27 cellular contexts compared by ENCODE assay signal in the genomic region with DNA sequence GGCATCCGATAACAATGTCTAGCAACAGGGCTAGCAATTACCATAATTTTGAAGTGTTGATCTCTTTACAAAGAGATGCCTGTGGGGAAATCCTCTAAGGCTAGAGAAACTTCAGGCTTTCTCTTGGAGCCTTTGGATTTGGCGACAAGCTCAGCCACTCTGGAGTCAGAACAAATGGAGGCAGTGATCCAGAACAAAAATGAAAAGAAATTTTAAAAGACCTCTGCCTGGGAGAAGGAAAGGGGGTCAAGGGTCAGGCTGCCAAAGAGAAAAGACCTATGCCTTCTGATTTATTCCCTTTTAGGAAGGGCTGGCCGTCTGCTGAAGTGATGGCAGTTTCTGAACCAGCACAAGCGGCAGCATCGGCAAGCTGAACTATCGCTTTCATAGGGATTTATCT.
DNase-seq lines count a peak whose midpoint lies in the region; ATAC-seq and TF ChIP-seq lines count a peak whose summit lies in the region.
"Had no signal": no experiment of that assay in that cellular context is flagged by ENCODE, and none has a peak within 500 bp of the region (broad histone marks: within the 10 kb centered on the region; RNA-seq: fewer than 3 reads in every experiment).

No MANE protein-coding gene starts in this region.

- no peaks in the 10 kb centered on the region for H3K27me3 Mint-ChIP-seq in endodermal cell (ENCODE audit: insufficient read depth)
- H3K27me3 Mint-ChIP-seq in natural killer cell treated with Interleukin-12 subunit alpha and Interleukin-12 subunit beta and Interleukin-15 and Interleukin-18, amount 100 ng/mL, for 72 hours, result peaks cover 10 to 13% of the 10 kb centered on the region in 2 donors
- H3K27me3 Mint-ChIP-seq in effector memory CD8-positive, alpha-beta T cell, result peaks cover 26 to 29% of the 10 kb centered on the region in 2 donors

- H3K9me3 ChIP-seq in breast epithelium, result no peaks in the 10 kb centered on the region
- H3K9me3 ChIP-seq in mammary epithelial cell (replicated peaks; ENCODE audit: insufficient read depth, low read length), result no peaks in the 10 kb centered on the region
- H3K9me3 ChIP-seq in endodermal cell (ENCODE audit: control insufficient read depth, low read length), result no peaks in the 10 kb centered on the region
- no peaks in the 10 kb centered on the region for H3K9me3 ChIP-seq in neural cell (ENCODE audit: low read length)
- H3K9me3 ChIP-seq: heart left ventricle, prostate gland, tibial nerve had no signal

- H3K4me3 ChIP-seq in breast epithelium (no peak overlapping the region), mammary epithelial cell (replicated peaks in 1 of 3; ENCODE audit: insufficient read depth in 1 of 3, low read depth in 2 of 3, low read length in 3 of 3) (no peak overlapping the region), endodermal cell (ENCODE audit: low read length) (no peak overlapping the region), neural cell (ENCODE audit: low read length) (peak overlapping the region; percentile 16)
- H3K4me3 ChIP-seq: prostate gland had no signal

- H3K9me2 ChIP-seq in neural cell (ENCODE audit: insufficient read depth, low read length), result no peaks in the 10 kb centered on the region

- no peak for TF ChIP-seq POLR2A in breast epithelium (IDR thresholded peaks at IDR 0.05)

- no peak for TF ChIP-seq RAD21 in neural cell (conservative IDR thresholded peaks at IDR 0.05)

- no peaks in the 10 kb centered on the region for H3K27me3 ChIP-seq in breast epithelium
- H3K27me3 ChIP-seq in mammary epithelial cell (ENCODE audit: insufficient read depth, low read length), result no peaks in the 10 kb centered on the region
- no peaks in the 10 kb centered on the region for H3K27me3 ChIP-seq in endodermal cell (ENCODE audit: control insufficient read depth, insufficient read depth, low read length, poor library complexity, severe bottlenecking)
- H3K27me3 ChIP-seq in neural cell (ENCODE audit: insufficient read depth, low read depth, low read length), result no peaks in the 10 kb centered on the region
- H3K27me3 ChIP-seq: tibial nerve had no signal

- no peak overlapping the region for H3K4me2 ChIP-seq in mammary epithelial cell (ENCODE audit: insufficient read depth, low read depth, low read length)
- H3K4me2 ChIP-seq in neural cell (ENCODE audit: low read length), result no peak overlapping the region

- H3K9ac ChIP-seq in mammary epithelial cell (ENCODE audit: insufficient read depth, low read length), result no peak overlapping the region
- no peak overlapping the region for H3K9ac ChIP-seq in endodermal cell (ENCODE audit: extremely low read depth, low read length, poor library complexity, severe bottlenecking)
- H3K9ac ChIP-seq in neural cell (ENCODE audit: low read length), result no peak overlapping the region

- H2AFZ ChIP-seq in mammary epithelial cell (ENCODE audit: low read depth, low read length), result no peak overlapping the region
- no peak overlapping the region for H2AFZ ChIP-seq in neural cell (ENCODE audit: low read depth, low read length)

- DNase-seq in breast epithelium (ENCODE audit: low spot score in 2 of 2) (no peak), mammary epithelial cell (no peak), endodermal cell (no peak), NCI-H2171 treated with DMSO at 0.1 percent for 48 hours (lab: John Stamatoyannopoulos, UW) (no peak)
- no peak for DNase-seq in activated CD8-positive, alpha-beta memory T cell treated with anti-CD3 and anti-CD28 coated beads for 24 hours
- no peak for DNase-seq in natural killer cell treated with Interleukin-12 subunit alpha and Interleukin-12 subunit beta and Interleukin-15 and Interleukin-18, amount 100 ng/mL, for 72 hours (ENCODE audit: low spot score)
- no peak for DNase-seq in effector memory CD8-positive, alpha-beta T cell
- DNase-seq: 8988T; activated CD4-positive, alpha-beta T cell treated with anti-CD3 and anti-CD28 coated beads for 48 hours; activated naive CD4-positive, alpha-beta T cell treated with Interleukin-2 at 50 U/mL for 16 hours; activated T-cell treated with anti-CD3 and anti-CD28 coated beads, Interleukin-2, amount 50 U/mL, for 72 hours; CD8-positive, alpha-beta memory T cell; DMS153; heart left ventricle; Kasumi-1; left cardiac atrium; naive thymus-derived CD8-positive, alpha-beta T cell; NCI-H1694 treated with DMSO at 0.1 percent for 48 hours; NCI-H69; T-helper 2 cell had no signal

- no peak for TF ChIP-seq EP300 in neural cell (conservative IDR thresholded peaks at IDR 0.05; ENCODE audit: poor library complexity, severe bottlenecking)

- ATAC-seq in natural killer cell treated with Interleukin-12 subunit alpha and Interleukin-12 subunit beta and Interleukin-15 and Interleukin-18, amount 100 ng/mL, for 72 hours, result no peak
- no peak for ATAC-seq in effector memory CD8-positive, alpha-beta T cell (replicated peaks)
- ATAC-seq: activated T-cell treated with anti-CD3 and anti-CD28 coated beads, Interleukin-2, amount 50 U/mL, for 72 hours; heart left ventricle; left cardiac atrium; naive thymus-derived CD8-positive, alpha-beta T cell had no signal

- H3K27ac ChIP-seq in breast epithelium, result peak overlapping the region; percentile 12 to 55
- no peak overlapping the region for H3K27ac ChIP-seq in mammary epithelial cell (ENCODE audit: insufficient read depth, low read depth, low read length)
- H3K27ac ChIP-seq in endodermal cell (ENCODE audit: low read depth, low read length), result peak overlapping the region; percentile 93
- H3K27ac ChIP-seq in neural cell (ENCODE audit: low read length), result no peak overlapping the region
- H3K27ac ChIP-seq: epithelial cell of prostate, heart left ventricle, prostate gland had no signal

- CTCF ChIA-PET in mammary epithelial cell (lab: Charles Lee; ENCODE audit: low non-redundant PET), result no interaction called here

- H3K27ac Mint-ChIP-seq in endodermal cell, result no peak overlapping the region
- no peak overlapping the region for H3K27ac Mint-ChIP-seq in natural killer cell treated with Interleukin-12 subunit alpha and Interleukin-12 subunit beta and Interleukin-15 and Interleukin-18, amount 100 ng/mL, for 72 hours
- H3K27ac Mint-ChIP-seq in effector memory CD8-positive, alpha-beta T cell, result no peak overlapping the region
- H3K27ac Mint-ChIP-seq: activated T-cell treated with anti-CD3 and anti-CD28 coated beads, Interleukin-2, amount 50 U/mL, for 72 hours; B cell; CD8-positive, alpha-beta memory T cell; mesothelial cell of epicardium; stimulated activated naive CD8-positive, alpha-beta T cell treated with anti-CD3 and anti-CD28 coated beads, Interleukin-15, Interleukin-2, amounts not matched to agents 100 ng/mL and 50 ng/mL, for 24 hours had no signal

- H3K4me3 Mint-ChIP-seq in endodermal cell, result no peak overlapping the region
- no peak overlapping the region for H3K4me3 Mint-ChIP-seq in natural killer cell treated with Interleukin-12 subunit alpha and Interleukin-12 subunit beta and Interleukin-15 and Interleukin-18, amount 100 ng/mL, for 72 hours
- H3K4me3 Mint-ChIP-seq in effector memory CD8-positive, alpha-beta T cell, result no peak overlapping the region
- H3K4me3 Mint-ChIP-seq: activated T-cell treated with anti-CD3 and anti-CD28 coated beads, Interleukin-2, amount 50 U/mL, for 72 hours; B cell; CD8-positive, alpha-beta memory T cell; mesothelial cell of epicardium; naive thymus-derived CD8-positive, alpha-beta T cell; stimulated activated naive CD8-positive, alpha-beta T cell treated with anti-CD3 and anti-CD28 coated beads, Interleukin-15, Interleukin-2, amounts not matched to agents 100 ng/mL and 50 ng/mL, for 24 hours had no signal

- BruUV-seq in mammary epithelial cell (replicated peaks; lab: Mats Ljungman, UMichigan), result no TSS peak

- H3K4me1 ChIP-seq in breast epithelium, result no peaks in the 10 kb centered on the region
- H3K4me1 ChIP-seq in mammary epithelial cell (ENCODE audit: insufficient read depth, low read length), result no peaks in the 10 kb centered on the region
- no peaks in the 10 kb centered on the region for H3K4me1 ChIP-seq in endodermal cell (ENCODE audit: control insufficient read depth, insufficient read depth, low read length)
- H3K4me1 ChIP-seq: heart left ventricle, prostate gland had no signal

- no peak for TF ChIP-seq CTCF in breast epithelium (IDR thresholded peaks at IDR 0.05)
- no peak for TF ChIP-seq CTCF in mammary epithelial cell (conservative IDR thresholded peaks at IDR 0.05 in 1 of 2, IDR thresholded peaks at IDR 0.05 in 1 of 2; ENCODE audit: extremely low read depth in 1 of 2, insufficient read depth in 1 of 2, low read depth in 1 of 2, low read length in 2 of 2)
- TF ChIP-seq CTCF in endodermal cell (conservative IDR thresholded peaks at IDR 0.05), result no peak
- no peak for TF ChIP-seq CTCF in neural cell (IDR thresholded peaks at IDR 0.05; ENCODE audit: poor library complexity, severe bottlenecking)

- intact Hi-C loops in breast epithelium (cut with DNase I; ENCODE audit: low total_unique reads), result no loop called here
- intact Hi-C loops in mammary epithelial cell (cut with micrococcal nuclease), result no loop called here

- dilution Hi-C loops in mammary epithelial cell (cut with HindIII; ENCODE audit: low sequenced_read_pairs), result no loop called here

- H3K36me3 ChIP-seq in breast epithelium (no peaks in the 10 kb centered on the region), mammary epithelial cell (ENCODE audit: insufficient read depth, low read length) (no peaks in the 10 kb centered on the region), endodermal cell (ENCODE audit: control insufficient read depth, insufficient read depth, low read length) (no peaks in the 10 kb centered on the region), neural cell (ENCODE audit: insufficient read depth, low read length) (no peaks in the 10 kb centered on the region)
- H3K36me3 ChIP-seq: heart left ventricle, prostate gland, tibial nerve had no signal

- whole genome bisulfite sequencing in mammary epithelial cell (ENCODE audit: low coverage, missing lambda C conversion rate), result 91% methylated on average over 6 of the region's 6 CpGs
- 38 to 80% methylated on average over 6 of the region's 6 CpGs for WGBS in endodermal cell (ENCODE audit: insufficient coverage in 1 of 2, insufficient read length in 1 of 2), 2 experiments

- in situ Hi-C loops in mammary epithelial cell (cut with MboI; ENCODE audit: low sequenced_read_pairs in 2 of 2), result no loop called here

- no peaks in the 10 kb centered on the region for H3F3A ChIP-seq in neural cell (ENCODE audit: insufficient read depth, low read length, poor library complexity, severe bottlenecking)

- H3K4me1 Mint-ChIP-seq in endodermal cell, result peaks cover 10% of the 10 kb centered on the region
- peaks cover 0 to 2% of the 10 kb centered on the region in 2 donors for H3K4me1 Mint-ChIP-seq in natural killer cell treated with Interleukin-12 subunit alpha and Interleukin-12 subunit beta and Interleukin-15 and Interleukin-18, amount 100 ng/mL, for 72 hours (ENCODE audit: low read depth in 2 of 2)
- H3K4me1 Mint-ChIP-seq in effector memory CD8-positive, alpha-beta T cell (ENCODE audit: low read depth in 2 of 2), result no peaks in the 10 kb centered on the region
- H3K4me1 Mint-ChIP-seq: B cell; CD8-positive, alpha-beta memory T cell had no signal

- no peaks in the 10 kb centered on the region for H3K36me3 Mint-ChIP-seq in endodermal cell (ENCODE audit: low read depth)
- no peaks in the 10 kb centered on the region for H3K36me3 Mint-ChIP-seq in natural killer cell treated with Interleukin-12 subunit alpha and Interleukin-12 subunit beta and Interleukin-15 and Interleukin-18, amount 100 ng/mL, for 72 hours
- H3K36me3 Mint-ChIP-seq in effector memory CD8-positive, alpha-beta T cell (ENCODE audit: insufficient read depth), result no peaks in the 10 kb centered on the region
- H3K36me3 Mint-ChIP-seq: CD8-positive, alpha-beta memory T cell; mesothelial cell of epicardium; naive thymus-derived CD8-positive, alpha-beta T cell had no signal

- no peaks in the 10 kb centered on the region for H4K20me1 ChIP-seq in mammary epithelial cell (ENCODE audit: insufficient read depth, low read length)
- no peaks in the 10 kb centered on the region for H4K20me1 ChIP-seq in neural cell (ENCODE audit: insufficient read depth)

- no peaks in the 10 kb centered on the region for H3K9me3 Mint-ChIP-seq in endodermal cell
- H3K9me3 Mint-ChIP-seq in natural killer cell treated with Interleukin-12 subunit alpha and Interleukin-12 subunit beta and Interleukin-15 and Interleukin-18, amount 100 ng/mL, for 72 hours, result peaks cover 2% of the 10 kb centered on the region
- no peaks in the 10 kb centered on the region for H3K9me3 Mint-ChIP-seq in effector memory CD8-positive, alpha-beta T cell
- H3K9me3 Mint-ChIP-seq: activated T-cell treated with anti-CD3 and anti-CD28 coated beads, Interleukin-2, amount 50 U/mL, for 72 hours; CD8-positive, alpha-beta memory T cell; mesothelial cell of epicardium; naive thymus-derived CD8-positive, alpha-beta T cell; stimulated activated naive CD8-positive, alpha-beta T cell treated with anti-CD3 and anti-CD28 coated beads, Interleukin-15, Interleukin-2, amounts not matched to agents 100 ng/mL and 50 ng/mL, for 24 hours had no signal

- no peaks in the 10 kb centered on the region for H3K79me2 ChIP-seq in mammary epithelial cell (ENCODE audit: insufficient read depth, low read length)
- H3K79me2 ChIP-seq in neural cell (replicated peaks; ENCODE audit: insufficient read depth, low read length), result no peaks in the 10 kb centered on the region

Comparison
In these comparisons a context has a peak if more than half of its experiments do, and no peak if none do; other contexts are left out.
1. H3K27ac ChIP-seq: peak in breast epithelium (2 of 2) and endodermal cell (single experiment); none in mammary epithelial cell (single experiment) and neural cell (single experiment).